ENCODE assay signal across 10 cellular contexts in genomic region chr20:50528804-50529351, GRCh38. TPM values are rescaled to one million over a fixed set of nuclear protein-coding genes. Genes with fewer than 3 reads are reported as not detected.
DNase-seq lines count a peak whose midpoint lies in the region; ATAC-seq, FAIRE-seq and TF ChIP-seq lines count a peak whose summit lies in the region.
"Had no signal": no experiment of that assay in that cellular context is flagged by ENCODE, and none has a peak within 500 bp of the region (broad histone marks: within the 10 kb centered on the region; RNA-seq: fewer than 3 reads in every experiment).

No MANE protein-coding gene starts in this region.

- H3K9me3 ChIP-seq in astrocyte (ENCODE audit: insufficient read depth, low read depth, low read length), result no peaks in the 10 kb centered on the region
- H3K9me3 ChIP-seq in parathyroid adenoma (ENCODE audit: control insufficient read depth, low read length), result no peaks in the 10 kb centered on the region
- H3K9me3 ChIP-seq in colonic mucosa, result no peaks in the 10 kb centered on the region
- no peaks in the 10 kb centered on the region for H3K9me3 ChIP-seq in upper lobe of right lung

- intact Hi-C loops in colonic mucosa (cut with DNase I), result no loop called here
- intact Hi-C loops in upper lobe of right lung (cut with DNase I), result loop anchor here (10.0 kb wide), 1 partner anchor 46 kb away; no protein-coding TSS in a partner anchor

- no peak overlapping the region for H3K4me3 ChIP-seq in astrocyte (ENCODE audit: insufficient read depth, low read depth, low read length)
- peak overlapping the region; percentile 1 for H3K4me3 ChIP-seq in parathyroid adenoma (ENCODE audit: low read depth, low read length)
- no peak overlapping the region for H3K4me3 ChIP-seq in colonic mucosa
- no peak overlapping the region for H3K4me3 ChIP-seq in upper lobe of right lung

- FAIRE-seq in astrocyte (lab: Jason Lieb, UNC), result no peak

- peaks cover 90% of the 10 kb centered on the region for H4K20me1 ChIP-seq in astrocyte (ENCODE audit: insufficient read depth, low read length)

- H3K4me3 Mint-ChIP-seq in astrocyte (ENCODE audit: unreplicated experiment), result no peak overlapping the region
- H3K4me3 Mint-ChIP-seq: endodermal cell had no signal

- DNase-seq in astrocyte (ENCODE audit: low read depth) (peak; percentile 64), colonic mucosa (no peak), upper lobe of right lung (no peak), middle frontal gyrus (ENCODE audit: extremely low spot score, low spot score) (no peak), GM10266 (ENCODE audit: extremely low spot score) (no peak)
- DNase-seq: endodermal cell, NCI-H526 treated with DMSO at 0.1 percent for 48 hours had no signal

- no peak overlapping the region for H3K27ac ChIP-seq in astrocyte (ENCODE audit: low read depth, low read length)
- peak overlapping the region; percentile 40 for H3K27ac ChIP-seq in parathyroid adenoma
- H3K27ac ChIP-seq in colonic mucosa, result no peak overlapping the region
- no peak overlapping the region for H3K27ac ChIP-seq in upper lobe of right lung

- H3K27me3 Mint-ChIP-seq in astrocyte (ENCODE audit: low read depth, unreplicated experiment), result no peaks in the 10 kb centered on the region

- no peaks in the 10 kb centered on the region for H3K9me3 Mint-ChIP-seq in astrocyte (ENCODE audit: unreplicated experiment)
- H3K9me3 Mint-ChIP-seq: endodermal cell had no signal

- H3K36me3 ChIP-seq in astrocyte (ENCODE audit: insufficient read depth, low read length) (no peaks in the 10 kb centered on the region), parathyroid adenoma (ENCODE audit: control insufficient read depth, insufficient read depth, low read length) (no peaks in the 10 kb centered on the region), colonic mucosa (no peaks in the 10 kb centered on the region), upper lobe of right lung (peaks cover 6% of the 10 kb centered on the region)

- no peak overlapping the region for H3K4me2 ChIP-seq in astrocyte (ENCODE audit: low read length)
- no peak overlapping the region for H3K4me2 ChIP-seq in parathyroid adenoma (ENCODE audit: low read length)

- H3K79me2 ChIP-seq in astrocyte (ENCODE audit: insufficient read depth, low read length), result peaks cover 99% of the 10 kb centered on the region
- H3K79me2 ChIP-seq in parathyroid adenoma, result peaks cover 61% of the 10 kb centered on the region

- H2AFZ ChIP-seq in astrocyte (ENCODE audit: low read depth, low read length), result no peak overlapping the region
- H2AFZ ChIP-seq in parathyroid adenoma, result no peak overlapping the region

- no peak for TF ChIP-seq CTCF in astrocyte (IDR thresholded peaks at IDR 0.05; ENCODE audit: insufficient read depth, low read depth, low read length)
- TF ChIP-seq CTCF in parathyroid adenoma (IDR thresholded peaks at IDR 0.05), result no peak
- no peak for TF ChIP-seq CTCF in colonic mucosa (IDR thresholded peaks at IDR 0.05)
- no peak for TF ChIP-seq CTCF in upper lobe of right lung (IDR thresholded peaks at IDR 0.05)
- TF ChIP-seq CTCF in GM10266 (IDR thresholded peaks at IDR 0.05; ENCODE audit: control insufficient read depth, insufficient read depth, low read depth, missing control alignments), result no peak

- H3K9ac ChIP-seq in astrocyte (ENCODE audit: low read length) (no peak overlapping the region), parathyroid adenoma (no peak overlapping the region), colonic mucosa (ENCODE audit: low read depth in 2 of 2, low read length in 2 of 2) (no peak overlapping the region)

- peaks cover 22% of the 10 kb centered on the region for H3K4me1 Mint-ChIP-seq in astrocyte (ENCODE audit: low read depth, unreplicated experiment)
- H3K4me1 Mint-ChIP-seq: endodermal cell had no signal

- no peaks in the 10 kb centered on the region for H3K36me3 Mint-ChIP-seq in astrocyte (ENCODE audit: low read depth, unreplicated experiment)

- ATAC-seq in GM18520 (IDR thresholded peaks at IDR 0.05; ENCODE audit: unreplicated experiment), result peak; percentile 67
- ATAC-seq in HG02571 (IDR thresholded peaks at IDR 0.05; ENCODE audit: unreplicated experiment), result peak; percentile 50
- ATAC-seq in upper lobe of right lung, result no peak

- H3K27ac Mint-ChIP-seq in astrocyte (ENCODE audit: unreplicated experiment), result no peak overlapping the region
- H3K27ac Mint-ChIP-seq: endodermal cell had no signal

- H3K4me1 ChIP-seq in astrocyte (ENCODE audit: insufficient read depth, low read length) (peaks cover 26% of the 10 kb centered on the region), parathyroid adenoma (peaks cover 51% of the 10 kb centered on the region), colonic mucosa (peaks cover 18% of the 10 kb centered on the region), upper lobe of right lung (peaks cover 74% of the 10 kb centered on the region)

- H3K27me3 ChIP-seq in astrocyte (ENCODE audit: insufficient read depth, low read length) (no peaks in the 10 kb centered on the region), parathyroid adenoma (ENCODE audit: control insufficient read depth, insufficient read depth, low read length) (no peaks in the 10 kb centered on the region), colonic mucosa (no peaks in the 10 kb centered on the region), upper lobe of right lung (no peaks in the 10 kb centered on the region)

RNA-seq across cellular contexts. Expression of gene PTPN1, which starts 18.7 kb away (rescaled TPM):
- total RNA-seq in astrocyte, result 60.6 and 64.9 TPM in 2 replicates
- 10 to 100 TPM; 33.2 to 37.9 TPM for total RNA-seq in colonic mucosa
- 101 TPM for total RNA-seq in upper lobe of right lung
